ENCODE assay signal across 24 cellular contexts in genomic region chr16:259226-259625, GRCh38. TPM values are rescaled to one million over a fixed set of nuclear protein-coding genes. Genes with fewer than 3 reads are reported as not detected.
DNase-seq lines count a peak whose midpoint lies in the region; ATAC-seq and TF ChIP-seq lines count a peak whose summit lies in the region.
"Had no signal": no experiment of that assay in that cellular context is flagged by ENCODE, and none has a peak within 500 bp of the region (broad histone marks: within the 10 kb centered on the region; RNA-seq: fewer than 3 reads in every experiment).

No MANE protein-coding gene starts in this region.

- no peak overlapping the region for H3K4me3 ChIP-seq in GM23338
- no peak overlapping the region for H3K4me3 ChIP-seq in neural progenitor cell

- H3K9ac ChIP-seq in neural progenitor cell = no peak overlapping the region
- H3K9ac ChIP-seq: KMS-11, SK-N-SH had no signal

- H3K9me3 Mint-ChIP-seq in GM23338 (no peaks in the 10 kb centered on the region), neural progenitor cell (no peaks in the 10 kb centered on the region), osteocyte (ENCODE audit: unreplicated experiment) (no peaks in the 10 kb centered on the region)
- no peaks in the 10 kb centered on the region for H3K9me3 Mint-ChIP-seq in naive thymus-derived CD8-positive, alpha-beta T cell
- H3K9me3 Mint-ChIP-seq: CD4-positive, alpha-beta T cell had no signal

- H3K4me2 ChIP-seq in GM23338 = no peak overlapping the region
- H3K4me2 ChIP-seq in neural progenitor cell = no peak overlapping the region
- H3K4me2 ChIP-seq: KMS-11, SK-N-SH had no signal

- no peaks in the 10 kb centered on the region; the same call in 1 of the 2 replicates for H3K36me3 ChIP-seq in GM23338 (ENCODE audit: insufficient read depth)
- no peaks in the 10 kb centered on the region for H3K36me3 ChIP-seq in neural progenitor cell

- H2AFZ ChIP-seq in GM23338 (no peak overlapping the region), neural progenitor cell (replicated peaks) (no peak overlapping the region)

- no peaks in the 10 kb centered on the region for H3K79me2 ChIP-seq in GM23338 (replicated peaks; ENCODE audit: insufficient read depth)
- H3K79me2 ChIP-seq in neural progenitor cell (ENCODE audit: low read depth) = no peaks in the 10 kb centered on the region

- H3K9me2 ChIP-seq in GM23338 (ENCODE audit: insufficient read depth) = no peaks in the 10 kb centered on the region
- H3K9me2 ChIP-seq: SK-N-SH had no signal

- H3K27me3 ChIP-seq in GM23338 (ENCODE audit: insufficient read depth) (no peaks in the 10 kb centered on the region), neural progenitor cell (no peaks in the 10 kb centered on the region)

- ATAC-seq in GM23338 = no peak
- no peak for ATAC-seq in naive thymus-derived CD8-positive, alpha-beta T cell
- ATAC-seq: HCT116 had no signal

- H3K4me1 ChIP-seq in GM23338 (ENCODE audit: insufficient read depth) (no peaks in the 10 kb centered on the region), neural progenitor cell (no peaks in the 10 kb centered on the region)

- no peaks in the 10 kb centered on the region for H3K9me3 ChIP-seq in neural progenitor cell (ENCODE audit: low read depth)
- H3K9me3 ChIP-seq: SK-N-SH had no signal

- POLR2A ChIA-PET in naive thymus-derived CD8-positive, alpha-beta T cell (lab: Charles Lee) = no interaction called here

- H3K36me3 Mint-ChIP-seq in GM23338 (ENCODE audit: low read depth) (peaks cover 46% of the 10 kb centered on the region), neural progenitor cell (peaks cover 30% of the 10 kb centered on the region), osteocyte (ENCODE audit: unreplicated experiment) (peaks cover 33% of the 10 kb centered on the region)
- peaks cover 0 to 76% (median 12%) of the 10 kb centered on the region in 3 donors for H3K36me3 Mint-ChIP-seq in naive thymus-derived CD8-positive, alpha-beta T cell

- TF ChIP-seq CTCF in GM23338 (conservative IDR thresholded peaks at IDR 0.05; ENCODE audit: low read depth in 2 of 2) = no peak
- no peak for TF ChIP-seq CTCF in neural progenitor cell (IDR thresholded peaks at IDR 0.05)
- no peak for TF ChIP-seq CTCF in osteocyte (IDR thresholded peaks at IDR 0.05)

- no peaks in the 10 kb centered on the region; the same call in 1 of the 2 replicates for H4K20me1 ChIP-seq in GM23338 (replicated peaks; ENCODE audit: insufficient read depth)
- no peaks in the 10 kb centered on the region for H4K20me1 ChIP-seq in neural progenitor cell (ENCODE audit: low read depth)

- H3K27ac Mint-ChIP-seq in GM23338 (0 out of 2 replicates have a peak overlapping the region, but pooled peaks have one; percentile 40), neural progenitor cell (peak overlapping the region; percentile 69), osteocyte (ENCODE audit: unreplicated experiment) (no peak overlapping the region)
- peak overlapping the region in 1 of 10 donors; percentile 27 for H3K27ac Mint-ChIP-seq in naive thymus-derived CD8-positive, alpha-beta T cell
- H3K27ac Mint-ChIP-seq: CD4-positive, alpha-beta T cell had no signal

- DNase-seq in GM23338 (ENCODE audit: low spot score) = no peak
- peak; percentile 77 for DNase-seq in OCI-M1 (lab: John Stamatoyannopoulos, UW)
- DNase-seq in neural progenitor cell (ENCODE audit: low spot score) = no peak
- no peak for DNase-seq in naive thymus-derived CD8-positive, alpha-beta T cell
- no peak for DNase-seq in osteocyte (ENCODE audit: extremely low spot score, unreplicated experiment)
- DNase-seq in NCI-H2107 treated with DMSO at 0.1 percent for 48 hours (lab: John Stamatoyannopoulos, UW; ENCODE audit: unreplicated experiment) = no peak
- DNase-seq: CD4-positive, alpha-beta T cell; COR-L47; DMS79; MV-4-11; NCI-H1694; NCI-H2081 treated with DMSO at 0.1 percent for 48 hours; NCI-H446 treated with DMSO at 0.1 percent for 48 hours; NCI-H526 treated with DMSO at 0.1 percent for 48 hours; SIG-M5; SK-N-SH had no signal

- no peaks in the 10 kb centered on the region for H3F3A ChIP-seq in GM23338 (replicated peaks; ENCODE audit: low read depth)
- H3F3A ChIP-seq in neural progenitor cell (ENCODE audit: low read depth) = no peaks in the 10 kb centered on the region

- H3K4me3 Mint-ChIP-seq in GM23338 = no peak overlapping the region
- H3K4me3 Mint-ChIP-seq in neural progenitor cell = no peak overlapping the region
- no peak overlapping the region for H3K4me3 Mint-ChIP-seq in naive thymus-derived CD8-positive, alpha-beta T cell
- no peak overlapping the region for H3K4me3 Mint-ChIP-seq in osteocyte (ENCODE audit: unreplicated experiment)
- H3K4me3 Mint-ChIP-seq: CD4-positive, alpha-beta T cell had no signal

- H3K4me1 Mint-ChIP-seq in GM23338 (no peaks in the 10 kb centered on the region), neural progenitor cell (no peaks in the 10 kb centered on the region), osteocyte (ENCODE audit: unreplicated experiment) (no peaks in the 10 kb centered on the region)
- peaks cover 2 to 8% (median 5%) of the 10 kb centered on the region in 4 donors for H3K4me1 Mint-ChIP-seq in naive thymus-derived CD8-positive, alpha-beta T cell

- peaks cover 9% of the 10 kb centered on the region for H3K27me3 Mint-ChIP-seq in GM23338 (ENCODE audit: insufficient read depth, low read depth, poor library complexity)
- H3K27me3 Mint-ChIP-seq in neural progenitor cell (ENCODE audit: insufficient read depth, low read depth) = peaks cover 3% of the 10 kb centered on the region
- no peaks in the 10 kb centered on the region for H3K27me3 Mint-ChIP-seq in naive thymus-derived CD8-positive, alpha-beta T cell
- H3K27me3 Mint-ChIP-seq in osteocyte (ENCODE audit: unreplicated experiment) = no peaks in the 10 kb centered on the region
- H3K27me3 Mint-ChIP-seq: CD4-positive, alpha-beta T cell had no signal

- H3K27ac ChIP-seq in GM23338 (ENCODE audit: low read depth) (no peak overlapping the region), angular gyrus (ENCODE audit: low read depth, low read length) (peak overlapping the region; percentile 52), neural progenitor cell (no peak overlapping the region)
- H3K27ac ChIP-seq: KMS-11, RWPE1 had no signal

TF ChIP-seq in GM23338, 12 proteins besides CTCF, POLR2A, EP300 and RAD21 (continues in another document):
- no peak for TF ChIP-seq EZH2phosphoT487 (IDR thresholded peaks at IDR 0.05; ENCODE audit: unreplicated experiment)

RNA-seq across cellular contexts. Expression of gene RGS11, which starts 16.5 kb away (rescaled TPM):
- total RNA-seq in GM23338 (2014; rRNA removed; shearing (Covaris generic)) = 0.58 and 1.8 TPM in 2 replicates
- 0.38 and 0.74 TPM in 2 replicates for polyA plus RNA-seq in GM23338 (2016; fragmentation: Nextera tagmentation; extraction: Ambion mirVana)
- total RNA-seq in neural progenitor cell (ENCODE audit: low replicate concordance) (0.52 and 0.96 TPM in 2 replicates), osteocyte (6.2 and 9.5 TPM in 2 replicates)
- total RNA-seq in naive thymus-derived CD8-positive, alpha-beta T cell = not detected
- polyA plus RNA-seq in naive thymus-derived CD8-positive, alpha-beta T cell = not detected
- total RNA-seq: A673; CD4-positive, alpha-beta T cell; HT1080; M059J had no signal

RNA-seq across cellular contexts. Expression of gene ARHGDIG, which starts 21.2 kb away (rescaled TPM):
- total RNA-seq in GM23338 (2014; rRNA removed; shearing (Covaris generic)) = 1.0 and 1.2 TPM in 2 replicates
- 0.24 and 0.78 TPM in 2 replicates for polyA plus RNA-seq in GM23338 (2016; fragmentation: Nextera tagmentation; extraction: Ambion mirVana)
- total RNA-seq in neural progenitor cell (ENCODE audit: low replicate concordance) (0.84 TPM in 1 of 2 replicates, not detected in the other), osteocyte (0.54 TPM in 1 of 2 replicates, not detected in the other)
- under 1 TPM in 1 of 2 experiments, not detected in 1; 0.68 TPM for total RNA-seq in naive thymus-derived CD8-positive, alpha-beta T cell
- polyA plus RNA-seq in naive thymus-derived CD8-positive, alpha-beta T cell = not detected
- total RNA-seq: HT1080, M059J had no signal

RNA-seq across cellular contexts. Expression of gene PDIA2, which starts 23.7 kb away (rescaled TPM):
- 0.87 TPM in 1 of 2 replicates, not detected in the other for total RNA-seq in GM23338 (2014; rRNA removed; shearing (Covaris generic))
- 0.39 and 0.52 TPM in 2 replicates for polyA plus RNA-seq in GM23338 (2016; fragmentation: Nextera tagmentation; extraction: Ambion mirVana)
- total RNA-seq in neural progenitor cell (ENCODE audit: low replicate concordance) = 0.53 TPM in 1 of 2 replicates, not detected in the other
- total RNA-seq in naive thymus-derived CD8-positive, alpha-beta T cell = under 1 TPM in 1 of 2 experiments, not detected in 1; 0.44 TPM
- not detected for polyA plus RNA-seq in naive thymus-derived CD8-positive, alpha-beta T cell
- not detected in 2 replicates for total RNA-seq in osteocyte
- total RNA-seq: A673; CD4-positive, alpha-beta T cell had no signal
- polyA plus RNA-seq: BJ had no signal

RNA-seq across cellular contexts. Expression of gene FAM234A, which starts 24.6 kb away (rescaled TPM):
- 57.2 and 128 TPM in 2 replicates for total RNA-seq in GM23338 (2014; rRNA removed; shearing (Covaris generic))
- polyA plus RNA-seq in GM23338 (2016; fragmentation: Nextera tagmentation; extraction: Ambion mirVana) = 37.9 and 41.9 TPM in 2 replicates
- total RNA-seq in neural progenitor cell (ENCODE audit: low replicate concordance) (115 and 159 TPM in 2 replicates), osteocyte (171 and 185 TPM in 2 replicates)
- 10 to 100 TPM; 36.7 to 46.5 TPM for total RNA-seq in naive thymus-derived CD8-positive, alpha-beta T cell
- polyA plus RNA-seq in naive thymus-derived CD8-positive, alpha-beta T cell = 10 to 100 TPM; 18.8 to 46.4 (median 34.4) TPM

RNA-seq across cellular contexts. Expression of gene LUC7L, which starts 30.0 kb away (rescaled TPM):
- 114 and 115 TPM in 2 replicates for total RNA-seq in GM23338 (2014; rRNA removed; shearing (Covaris generic))
- polyA plus RNA-seq in GM23338 (2016; fragmentation: Nextera tagmentation; extraction: Ambion mirVana) = 136 and 151 TPM in 2 replicates
- total RNA-seq in neural progenitor cell (ENCODE audit: low replicate concordance) = 198 and 231 TPM in 2 replicates
- 100 to 1,000 TPM; 193 to 194 TPM for total RNA-seq in naive thymus-derived CD8-positive, alpha-beta T cell
- 10 to 100 TPM in 1 of 3 donors, 1 to 10 TPM in 2; 4.5 to 11.9 (median 7.2) TPM for polyA plus RNA-seq in naive thymus-derived CD8-positive, alpha-beta T cell
- 103 and 104 TPM in 2 replicates for total RNA-seq in osteocyte
